Comparison of ENCODE assay signal across 27 cellular contexts in the genomic region with DNA sequence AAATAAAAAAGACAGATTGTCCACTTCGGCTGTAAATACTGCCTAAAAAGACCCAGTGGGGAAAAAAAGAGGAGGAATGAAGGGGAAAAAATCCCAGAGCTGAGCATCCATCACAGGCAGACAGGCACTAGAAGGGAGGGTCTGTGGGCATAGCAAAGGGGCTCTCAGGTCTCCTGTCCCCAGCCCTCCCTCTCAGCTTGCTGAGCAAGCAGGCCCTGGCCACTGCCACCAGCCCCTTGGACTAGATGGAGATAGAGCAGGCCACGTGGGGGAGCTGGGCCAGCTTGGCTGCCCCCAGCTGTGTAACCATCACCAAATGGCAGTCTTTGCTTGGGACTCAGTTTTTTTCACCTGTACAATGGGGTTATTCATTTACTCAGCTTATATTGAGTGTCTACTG.
"Had no signal": no experiment of that assay in that cellular context is flagged by ENCODE, and none has a peak within 500 bp of the region (broad histone marks: within the 10 kb centered on the region; RNA-seq: fewer than 3 reads in every experiment).

No MANE protein-coding gene starts in this region.

- H3K36me3 Mint-ChIP-seq: activated naive CD4-positive, alpha-beta T cell treated with anti-CD3 and anti-CD28 coated beads, Interleukin-2, amount 50 U/mL, for 72 hours; brain; WTC11 had no signal

- H3K27ac Mint-ChIP-seq: activated CD4-positive, alpha-beta T cell treated with anti-CD3 and anti-CD28 coated beads, Interleukin-2, amount 10 ng/mL, durations not matched to agents 24 days and 14 days; activated naive CD8-positive, alpha-beta T cell treated with anti-CD3 and anti-CD28 coated beads, Interleukin-2, amount 50 U/mL, for 24 hours; T-helper 17 cell; WTC11 had no signal

- ATAC-seq: activated naive CD4-positive, alpha-beta T cell treated with anti-CD3 and anti-CD28 coated beads, Interleukin-2, amount 50 U/mL, for 72 hours; activated naive CD8-positive, alpha-beta T cell treated with anti-CD3 and anti-CD28 coated beads, Interleukin-2, amount 50 U/mL, for 24 hours; activated T-cell treated with anti-CD3 and anti-CD28 coated beads, Interleukin-2, amount 50 U/mL, for 4 hours; Panc1; T-helper 17 cell; WTC11 had no signal

- H3K4me3 Mint-ChIP-seq: activated CD4-positive, alpha-beta T cell treated with anti-CD3 and anti-CD28 coated beads, Interleukin-2, amount 10 ng/mL, durations not matched to agents 24 days and 14 days; activated naive CD8-positive, alpha-beta T cell treated with anti-CD3 and anti-CD28 coated beads, Interleukin-2, amount 50 U/mL, for 24 hours; activated T-cell treated with anti-CD3 and anti-CD28 coated beads, Interleukin-2, amount 50 U/mL, for 4 hours; brain; T-helper 17 cell; WTC11 had no signal

- DNase-seq: activated CD4-positive, alpha-beta T cell treated with anti-CD3 and anti-CD28 coated beads, Interleukin-2, amount 10 ng/mL, durations not matched to agents 24 days and 14 days; activated CD4-positive, alpha-beta T cell treated with anti-CD3 and anti-CD28 coated beads, Interleukin-2, amount 50 U/mL, for 48 hours; activated CD4-positive, CD25-positive, alpha-beta regulatory T cell treated with anti-CD3 and anti-CD28 coated beads, Interleukin-2, amount 50 U/mL, for 72 hours; activated CD8-positive, alpha-beta memory T cell treated with anti-CD3 and anti-CD28 coated beads for 24 hours; activated effector memory CD4-positive, alpha-beta T cell treated with anti-CD3 and anti-CD28 coated beads, Interleukin-2, amount 50 U/mL, for 16 hours; activated naive CD4-positive, alpha-beta T cell treated with Interleukin-2 at 50 U/mL for 16 hours; activated naive CD8-positive, alpha-beta T cell treated with anti-CD3 and anti-CD28 coated beads, Interleukin-2, amount 50 U/mL, for 24 hours; activated T-cell treated with anti-CD3 and anti-CD28 coated beads, Interleukin-2, amount 50 U/mL, for 4 hours; amniotic stem cell; Karpas-422; MM.1S; NCI-H1105; NCI-H1436 treated with DMSO at 0.1 percent for 48 hours; NCI-H187; NCI-H2081; NCI-H510A treated with DMSO at 0.1 percent for 48 hours; NCI-H69; NK-92 treated with Interleukin-12 subunit alpha and Interleukin-12 subunit beta, amount 100 ng/mL, for 24 hours; OCI-M1; RPMI8226; SIG-M5; T-helper 17 cell; T-helper 9 cell had no signal

- H3K9me3 Mint-ChIP-seq: activated CD4-positive, alpha-beta T cell treated with anti-CD3 and anti-CD28 coated beads, Interleukin-2, amount 10 ng/mL, durations not matched to agents 24 days and 14 days; activated naive CD4-positive, alpha-beta T cell treated with anti-CD3 and anti-CD28 coated beads, Interleukin-2, amount 50 U/mL, for 72 hours; activated naive CD8-positive, alpha-beta T cell treated with anti-CD3 and anti-CD28 coated beads, Interleukin-2, amount 50 U/mL, for 24 hours; activated T-cell treated with anti-CD3 and anti-CD28 coated beads, Interleukin-2, amount 50 U/mL, for 4 hours; brain; WTC11 had no signal

- H3K4me1 Mint-ChIP-seq: activated CD4-positive, alpha-beta T cell treated with anti-CD3 and anti-CD28 coated beads, Interleukin-2, amount 10 ng/mL, durations not matched to agents 24 days and 14 days; activated naive CD8-positive, alpha-beta T cell treated with anti-CD3 and anti-CD28 coated beads, Interleukin-2, amount 50 U/mL, for 24 hours had no signal
